ENCODE assay signal across 14 cellular contexts in genomic region chr19:45895519-45895972, GRCh38. TPM values are rescaled to one million over a fixed set of nuclear protein-coding genes. Genes with fewer than 3 reads are reported as not detected.
A peak's percentile ranks its signal among the peaks of the same experiment; 100 is the strongest.
DNase-seq lines count a peak whose midpoint lies in the region; ATAC-seq lines count a peak whose summit lies in the region.
"Had no signal": no experiment of that assay in that cellular context is flagged by ENCODE, and none has a peak within 500 bp of the region (broad histone marks: within the 10 kb centered on the region; RNA-seq: fewer than 3 reads in every experiment).

No MANE protein-coding gene starts in this region.

- H3K9me3 ChIP-seq in trophoblast cell (ENCODE audit: insufficient read depth, low read depth, low read length) = no peaks in the 10 kb centered on the region
- H3K9me3 ChIP-seq: HAP-1 had no signal

- no peak overlapping the region for H2AK5ac ChIP-seq in trophoblast cell (ENCODE audit: low read length)

- ATAC-seq in activated T-helper 17 cell treated with anti-CD3 and anti-CD28 coated beads, Interleukin-2, amount 50 U/mL, for 72 hours (replicated peaks) = no peak
- no peak for ATAC-seq in GM18870 (IDR thresholded peaks at IDR 0.05; ENCODE audit: unreplicated experiment)

- no peaks in the 10 kb centered on the region for H3K79me1 ChIP-seq in trophoblast cell (ENCODE audit: low read length)

- no peaks in the 10 kb centered on the region for H3K79me2 ChIP-seq in trophoblast cell (ENCODE audit: control insufficient read depth, insufficient read depth, low read length, poor library complexity)

- H2BK12ac ChIP-seq in trophoblast cell (ENCODE audit: low read length) = no peak overlapping the region

- no peak overlapping the region for H3K27ac ChIP-seq in trophoblast cell (ENCODE audit: low read depth, low read length)
- H3K27ac ChIP-seq: HL-60 had no signal

- no peak overlapping the region for H3K4me2 ChIP-seq in trophoblast cell (ENCODE audit: low read length)

- H3K36me3 ChIP-seq in trophoblast cell (ENCODE audit: control insufficient read depth in 1 of 2, insufficient read depth in 2 of 2, low read length in 2 of 2) = peaks cover 27 to 37% of the 10 kb centered on the region in 2 experiments

- H2BK5ac ChIP-seq in trophoblast cell (ENCODE audit: low read depth, low read length, poor library complexity) = no peak overlapping the region

- H3K27me3 ChIP-seq in trophoblast cell (ENCODE audit: insufficient read depth, low read length) = no peaks in the 10 kb centered on the region

- no peak overlapping the region for H3K23ac ChIP-seq in trophoblast cell (ENCODE audit: low read length)

- H3K4me1 Mint-ChIP-seq in activated T-helper 17 cell treated with anti-CD3 and anti-CD28 coated beads, Interleukin-2, amount 50 U/mL, for 72 hours = peaks cover 3% of the 10 kb centered on the region

- peak overlapping the region; percentile 56 for H3K4me3 ChIP-seq in trophoblast cell (ENCODE audit: low read depth, low read length)
- H3K4me3 ChIP-seq: HAP-1 had no signal

- H4K12ac ChIP-seq in trophoblast cell (ENCODE audit: low read depth, low read length) = no peak overlapping the region

- no peak overlapping the region for H4K8ac ChIP-seq in trophoblast cell (ENCODE audit: low read depth, low read length)

- H3K27ac Mint-ChIP-seq in activated T-helper 17 cell treated with anti-CD3 and anti-CD28 coated beads, Interleukin-2, amount 50 U/mL, for 72 hours = peak overlapping the region; percentile 78

- H3K4me3 Mint-ChIP-seq in activated T-helper 17 cell treated with anti-CD3 and anti-CD28 coated beads, Interleukin-2, amount 50 U/mL, for 72 hours = no peak overlapping the region

- DNase-seq in globus pallidus (ENCODE audit: low spot score) (peak; percentile 20), trophoblast cell (no peak), kidney glomerular epithelial cell (lab: John Stamatoyannopoulos, UW) (no peak), mucosa of gallbladder (ENCODE audit: low spot score) (no peak)
- no peak for DNase-seq in stimulated activated CD4-positive, alpha-beta T cell treated with anti-CD3 and anti-CD28 coated beads, Interleukin-1b, Interleukin-23, amount 100 ng/mL, for 48 hours
- DNase-seq: COR-L47, EL, NCI-H187 treated with DMSO at 0.1 percent for 48 hours, NCI-H526 treated with DMSO at 0.1 percent for 48 hours had no signal

- no peak overlapping the region for H4K91ac ChIP-seq in trophoblast cell (ENCODE audit: low read depth, low read length)

- peak overlapping the region; percentile 69 for H3K9ac ChIP-seq in trophoblast cell (ENCODE audit: low read length)

- H2BK120ac ChIP-seq in trophoblast cell (ENCODE audit: insufficient read depth, low read length, poor library complexity) = no peak overlapping the region

- no peaks in the 10 kb centered on the region for H3K9me3 Mint-ChIP-seq in activated T-helper 17 cell treated with anti-CD3 and anti-CD28 coated beads, Interleukin-2, amount 50 U/mL, for 72 hours

- no CpG with 5 or more reads among the region's 9 CpGs for WGBS in trophoblast cell (ENCODE audit: extremely low coverage, insufficient coverage, insufficient read length)

- H3K18ac ChIP-seq in trophoblast cell (ENCODE audit: low read length) = no peak overlapping the region

- no peak overlapping the region for H2AFZ ChIP-seq in trophoblast cell (ENCODE audit: insufficient read depth, low read length, poor library complexity)

- no peak overlapping the region for H3K14ac ChIP-seq in trophoblast cell (ENCODE audit: low read length)

- no peaks in the 10 kb centered on the region for H3K27me3 Mint-ChIP-seq in activated T-helper 17 cell treated with anti-CD3 and anti-CD28 coated beads, Interleukin-2, amount 50 U/mL, for 72 hours

- H3K36me3 Mint-ChIP-seq in activated T-helper 17 cell treated with anti-CD3 and anti-CD28 coated beads, Interleukin-2, amount 50 U/mL, for 72 hours (ENCODE audit: low read depth) = peaks cover 33% of the 10 kb centered on the region

- H3K4ac ChIP-seq in trophoblast cell (ENCODE audit: low read depth, low read length) = no peak overlapping the region

- H3K4me1 ChIP-seq in trophoblast cell (ENCODE audit: control insufficient read depth in 1 of 2, insufficient read depth in 2 of 2, low read length in 2 of 2) = no peaks in the 10 kb centered on the region
- H3K4me1 ChIP-seq: HAP-1 had no signal

RNA-seq across cellular contexts. Expression of gene MYPOP, which starts 6.9 kb away (rescaled TPM):
- 1 to 10 TPM; 7.4 to 7.6 TPM for total RNA-seq in activated T-helper 17 cell treated with anti-CD3 and anti-CD28 coated beads, Interleukin-2, amount 50 U/mL, for 72 hours
- polyA plus RNA-seq in trophoblast cell (2013) = 20.7 and 21.0 TPM in 2 replicates
- total RNA-seq in mucosa of gallbladder = 13.0 TPM

RNA-seq across cellular contexts. Expression of gene IRF2BP1, which starts 9.6 kb away (rescaled TPM):
- total RNA-seq in activated T-helper 17 cell treated with anti-CD3 and anti-CD28 coated beads, Interleukin-2, amount 50 U/mL, for 72 hours = 10 to 100 TPM; 13.5 to 16.4 TPM
- 9.5 and 9.8 TPM in 2 replicates for polyA plus RNA-seq in trophoblast cell (2013)
- 44.4 TPM for total RNA-seq in mucosa of gallbladder

RNA-seq across cellular contexts. Expression of gene NANOS2, which starts 19.0 kb away (rescaled TPM):
- total RNA-seq in activated T-helper 17 cell treated with anti-CD3 and anti-CD28 coated beads, Interleukin-2, amount 50 U/mL, for 72 hours = not detected
- not detected in 2 replicates for polyA plus RNA-seq in trophoblast cell (2013)
- not detected for total RNA-seq in mucosa of gallbladder
- total RNA-seq: RPMI7951 had no signal

RNA-seq across cellular contexts. Expression of gene FOXA3, which starts 31.4 kb away (rescaled TPM):
- total RNA-seq in activated T-helper 17 cell treated with anti-CD3 and anti-CD28 coated beads, Interleukin-2, amount 50 U/mL, for 72 hours = 1 to 10 TPM in 1 of 2 donors, under 1 TPM in 1; 0.32 to 1.9 TPM
- polyA plus RNA-seq in trophoblast cell (2013) = 1.6 and 1.8 TPM in 2 replicates
- 10.1 TPM for total RNA-seq in mucosa of gallbladder
- total RNA-seq: RPMI7951 had no signal

RNA-seq across cellular contexts. Expression of gene SYMPK, which starts 32.6 kb away (rescaled TPM):
- 100 to 1,000 TPM in 1 of 2 donors, 10 to 100 TPM in 1; 98.2 to 122 TPM for total RNA-seq in activated T-helper 17 cell treated with anti-CD3 and anti-CD28 coated beads, Interleukin-2, amount 50 U/mL, for 72 hours
- polyA plus RNA-seq in trophoblast cell (2013) = 53.3 and 55.9 TPM in 2 replicates
- total RNA-seq in mucosa of gallbladder = 72.6 TPM
